ENCODE assay signal across 8 cellular contexts in the genomic region with DNA sequence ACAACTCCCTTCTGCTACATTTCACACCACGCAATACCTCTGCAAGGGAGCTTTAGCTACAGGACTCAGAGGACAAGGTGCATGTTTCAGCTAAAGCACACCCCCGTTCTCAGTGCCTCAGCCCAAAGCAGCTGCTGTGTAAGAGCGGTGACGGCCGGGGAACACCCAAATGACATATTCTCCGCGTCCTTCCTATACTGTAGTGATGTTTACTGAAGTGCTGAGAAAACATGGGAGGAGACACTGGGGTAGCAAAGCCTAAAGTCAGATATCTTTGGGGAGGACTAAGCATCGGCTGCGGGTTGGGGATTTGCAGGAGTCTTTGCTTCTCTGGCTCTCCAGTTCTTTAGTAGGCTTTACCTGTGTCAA. TPM values are rescaled to one million over a fixed set of nuclear protein-coding genes. Genes with fewer than 3 reads are reported as not detected.
DNase-seq lines count a peak whose midpoint lies in the region; ATAC-seq and TF ChIP-seq lines count a peak whose summit lies in the region.

No MANE protein-coding gene starts in this region.

- H3K36me3 ChIP-seq in skeletal muscle satellite cell (ENCODE audit: insufficient read depth, low read length), result no peaks in the 10 kb centered on the region

- H3K9ac ChIP-seq in skeletal muscle satellite cell (ENCODE audit: low read depth, low read length), result peak overlapping the region; percentile 68

- peaks cover 21% of the 10 kb centered on the region for H3K4me1 ChIP-seq in skeletal muscle satellite cell (ENCODE audit: control insufficient read depth, insufficient read depth, low read length)

- H3K9me3 ChIP-seq in skeletal muscle satellite cell (replicated peaks; ENCODE audit: low read length), result no peaks in the 10 kb centered on the region

- H3K27me3 ChIP-seq in skeletal muscle satellite cell (ENCODE audit: control insufficient read depth, insufficient read depth, low read length), result peaks cover 49% of the 10 kb centered on the region

- ATAC-seq in HG02759 (IDR thresholded peaks at IDR 0.05; ENCODE audit: unreplicated experiment) (no peak), GM21528 (IDR thresholded peaks at IDR 0.05; ENCODE audit: low FRiP score, unreplicated experiment) (no peak)

- H3K4me3 ChIP-seq in fibroblast of mammary gland (ENCODE audit: control insufficient read depth, low read depth, low read length), result peak overlapping the region; percentile 64
- peak overlapping the region; percentile 76 for H3K4me3 ChIP-seq in skeletal muscle satellite cell (ENCODE audit: low read length)

- DNase-seq in HPDE6-E6E7 (ENCODE audit: extremely low spot score) (peak; percentile 14), fibroblast of mammary gland (ENCODE audit: low read depth) (no peak), NCI-H2107 treated with DMSO at 0.1 percent for 48 hours (lab: John Stamatoyannopoulos, UW; ENCODE audit: unreplicated experiment) (no peak), HuH-7 (ENCODE audit: low spot score) (no peak)
- peak; percentile 38 to 43 for DNase-seq in activated CD4-positive, alpha-beta T cell treated with anti-CD3 and anti-CD28 coated beads, Interleukin-2, amount 50 U/mL, for 4 hours

- peak overlapping the region; percentile 97 for H3K4me2 ChIP-seq in skeletal muscle satellite cell (ENCODE audit: low read length)

- TF ChIP-seq CTCF in fibroblast of mammary gland (conservative IDR thresholded peaks at IDR 0.05; ENCODE audit: control insufficient read depth, insufficient read depth, low read depth, low read length), result no peak

RNA-seq across cellular contexts. Expression of gene SLC22A23, which starts 1.7 kb away (rescaled TPM):
- total RNA-seq in skeletal muscle satellite cell (2012; rRNA removed), result 6.6 and 7.9 TPM in 2 replicates

Comparison
In these comparisons a context has a peak if more than half of its experiments do, and no peak if none do; other contexts are left out.
1. DNase-seq: peak in HPDE6-E6E7 (single experiment) and activated CD4-positive, alpha-beta T cell treated with anti-CD3 and anti-CD28 coated beads, Interleukin-2, amount 50 U/mL, for 4 hours (2 of 2); none in fibroblast of mammary gland (single experiment), NCI-H2107 treated with DMSO at 0.1 percent for 48 hours (single experiment) and HuH-7 (single experiment).